In the genomic region with DNA sequence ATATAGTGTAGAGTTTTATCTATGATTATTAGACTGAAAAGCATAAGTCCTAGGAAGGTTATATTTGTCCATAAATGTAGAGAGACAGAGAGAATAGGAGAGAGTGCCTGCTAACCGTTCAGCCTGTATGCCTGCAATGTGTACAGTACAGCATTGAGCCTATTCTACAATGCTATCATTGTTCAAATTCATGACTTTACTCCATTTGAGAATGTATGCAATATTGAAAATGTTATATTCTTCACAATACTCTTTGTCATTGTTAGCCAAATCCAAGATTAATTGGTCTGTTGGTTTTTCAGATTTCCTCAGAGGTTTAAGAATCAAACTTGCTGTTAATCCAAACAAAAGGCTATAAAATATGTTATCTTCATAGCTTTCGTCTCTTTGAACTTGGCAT, we compare ENCODE assay signal across 17 cellular contexts.
DNase-seq lines count a peak whose midpoint lies in the region; ATAC-seq and TF ChIP-seq lines count a peak whose summit lies in the region.
"Had no signal": no experiment of that assay in that cellular context is flagged by ENCODE, and none has a peak within 500 bp of the region (broad histone marks: within the 10 kb centered on the region; RNA-seq: fewer than 3 reads in every experiment).

No MANE protein-coding gene starts in this region.

- no peaks in the 10 kb centered on the region for H3K4me1 ChIP-seq in smooth muscle cell (ENCODE audit: low read depth)
- H3K4me1 ChIP-seq: Caco-2, HAP-1 had no signal

- TF ChIP-seq CTCF in smooth muscle cell (IDR thresholded peaks at IDR 0.05; ENCODE audit: borderline replicate concordance, insufficient read depth, poor library complexity, severe bottlenecking) (no peak), GM13977 (IDR thresholded peaks at IDR 0.05; ENCODE audit: extremely low read depth, insufficient read depth, missing control alignments) (no peak)

- H3K27ac ChIP-seq in smooth muscle cell (ENCODE audit: low read depth) = no peak overlapping the region

- ATAC-seq in left colon = peak; percentile 36
- ATAC-seq: GM12878 had no signal

- no peak overlapping the region for H3K4me3 ChIP-seq in smooth muscle cell
- H3K4me3 ChIP-seq: GM12878, HAP-1 had no signal

- DNase-seq in SK-MEL-5 (ENCODE audit: low read depth, low spot score) (peak; percentile 32), left colon (no peak), smooth muscle cell (lab: John Stamatoyannopoulos, UW; ENCODE audit: unreplicated experiment) (no peak), GM13977 (ENCODE audit: low spot score) (no peak), NCI-H2107 (lab: John Stamatoyannopoulos, UW) (no peak), SKM-1 treated with dmso at 0.1 percent for 144 hours (lab: John Stamatoyannopoulos, UW; ENCODE audit: unreplicated experiment) (no peak)
- DNase-seq: C1 segment of cervical spinal cord; Caco-2; CD4-positive, alpha-beta memory T cell; DMS 273 treated with DMSO at 0.1 percent for 48 hours; DMS79; EL; GDM1; GOT3; HFFc6 had no signal

- no peaks in the 10 kb centered on the region for H3K79me2 ChIP-seq in smooth muscle cell (ENCODE audit: low read depth)

- in situ Hi-C loops in SK-MEL-5 (cut with HindIII; ENCODE audit: low pct_unique_long_range_greater_than_20kb, low sequenced_read_pairs) (no loop called here), GM13977 (cut with MboI; ENCODE audit: low pct_unique_long_range_greater_than_20kb, low sequenced_read_pairs, unreplicated experiment) (no loop called here)

- no peak overlapping the region for H3K9ac ChIP-seq in smooth muscle cell (ENCODE audit: low read depth)

- intact Hi-C loops in left colon (cut with DNase I, micrococcal nuclease) = no loop called here

- no peaks in the 10 kb centered on the region for H3F3A ChIP-seq in smooth muscle cell (ENCODE audit: low read depth)

- 84% methylated on average over 2 of the region's 2 CpGs for WGBS in smooth muscle cell (ENCODE audit: low lambda C conversion rate)

- H3K4me2 ChIP-seq in smooth muscle cell = peak overlapping the region; percentile 42

- no peaks in the 10 kb centered on the region for H3K9me3 ChIP-seq in smooth muscle cell (replicated peaks; ENCODE audit: low read depth)
- H3K9me3 ChIP-seq: Caco-2, HAP-1 had no signal

- no peak overlapping the region for H2AFZ ChIP-seq in smooth muscle cell (ENCODE audit: low read depth)

- H3K36me3 ChIP-seq in smooth muscle cell (ENCODE audit: low read depth) = no peaks in the 10 kb centered on the region
- H3K36me3 ChIP-seq: HAP-1 had no signal

- no peaks in the 10 kb centered on the region for H4K20me1 ChIP-seq in smooth muscle cell (ENCODE audit: low read depth)

- peaks cover 5% of the 10 kb centered on the region for H3K27me3 ChIP-seq in smooth muscle cell (ENCODE audit: low read depth)
